Comparison of ENCODE assay signal across 8 cellular contexts in the genomic region with DNA sequence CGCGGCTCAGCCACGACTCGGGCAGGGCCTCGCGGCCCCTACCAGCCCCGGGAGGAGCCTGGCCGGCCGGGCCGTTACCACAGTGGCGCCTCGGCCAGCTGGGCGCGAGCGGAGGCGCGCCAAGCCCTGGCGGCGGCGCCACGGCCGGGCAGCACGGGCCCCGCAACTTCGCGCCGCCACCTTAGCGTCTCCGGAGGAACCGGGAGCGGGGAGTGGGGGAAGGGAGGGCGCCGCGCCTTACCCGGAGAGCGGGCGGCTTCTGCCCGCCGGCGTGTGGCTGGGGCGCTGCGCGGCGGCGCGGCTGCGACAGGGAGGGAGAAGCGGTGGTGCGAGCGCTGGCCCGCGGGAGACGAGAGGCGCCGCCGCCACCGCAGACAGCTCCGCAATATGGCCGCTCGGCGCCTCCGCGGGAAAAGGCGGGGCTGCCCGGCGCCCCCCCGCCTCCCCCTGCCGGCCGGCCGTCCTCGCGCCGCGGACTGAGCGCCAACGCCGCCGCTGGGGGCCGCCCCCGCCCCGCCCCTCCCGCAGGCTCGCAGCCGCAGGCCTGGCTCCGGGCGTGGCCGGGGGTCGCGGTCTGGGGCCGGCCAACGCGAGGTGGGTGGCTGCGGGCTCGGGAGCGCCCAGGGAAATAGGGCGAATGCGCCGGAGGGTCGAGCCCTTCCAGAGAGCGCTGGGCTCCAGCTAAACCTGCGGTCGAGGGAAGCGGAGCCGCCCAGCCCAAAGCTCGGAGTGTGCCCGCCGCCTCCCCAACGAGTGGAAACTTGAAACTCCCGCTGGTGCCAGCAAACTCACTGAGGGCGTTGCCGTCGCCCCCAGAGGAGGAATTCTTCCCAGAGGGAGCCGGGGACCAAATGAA. TPM values are rescaled to one million over a fixed set of nuclear protein-coding genes. Genes with fewer than 3 reads are reported as not detected.
A peak's percentile ranks its signal among the peaks of the same experiment; 100 is the strongest.
DNase-seq lines count a peak whose midpoint lies in the region; ATAC-seq and TF ChIP-seq lines count a peak whose summit lies in the region.

A gene (minus strand): TSS at position 389 of the 856 bp plus-strand sequence. CDS start 16,922 bp downstream, outside the sequence.

- H3K4me3 ChIP-seq in OCI-LY1 (ENCODE audit: low read depth, low read length, poor library complexity, severe bottlenecking) (peak within 1 kb of the TSS; percentile 83), esophagus (ENCODE audit: low read depth in 1 of 2, low read length in 2 of 2) (peak within 1 kb of the TSS; percentile 70 to 77)

- ATAC-seq in GM19397 (IDR thresholded peaks at IDR 0.05; ENCODE audit: unreplicated experiment) (peak; percentile 82), HG03521 (IDR thresholded peaks at IDR 0.05; ENCODE audit: unreplicated experiment) (peak; percentile 76)

- peaks cover 7% of the 10 kb centered on the region; the same call in 1 of the 2 replicates for H3K36me3 ChIP-seq in OCI-LY1 (ENCODE audit: insufficient read depth, low read length)
- H3K36me3 ChIP-seq in esophagus (ENCODE audit: control insufficient read depth in 2 of 2, insufficient read depth in 2 of 2, low read length in 1 of 2), result no peaks in the 10 kb centered on the region

- H3K9me2 ChIP-seq in OCI-LY1 (ENCODE audit: low read depth, low read length), result no peaks in the 10 kb centered on the region

- DNase-seq in COLO668 (lab: John Stamatoyannopoulos, UW; ENCODE audit: unreplicated experiment) (peak; percentile 88), mucosa of gallbladder (ENCODE audit: low spot score) (peak; percentile 60)
- peak; percentile 67 for DNase-seq in activated T-cell treated with anti-CD3 and anti-CD28 coated beads, Interleukin-2, amount 50 U/mL, for 1 hour
- peak; percentile 8 to 63 for DNase-seq in stimulated activated CD8-positive, alpha-beta memory T cell treated with anti-CD3 and anti-CD28 coated beads, Interleukin-7, amount 100 ng/mL, for 4 hours (ENCODE audit: low read depth in 2 of 2)

- H3K9ac ChIP-seq in OCI-LY1 (ENCODE audit: low read length), result peak within 1 kb of the TSS; percentile 84

- peaks cover 4% of the 10 kb centered on the region; the same call in 1 of the 2 replicates for H3F3A ChIP-seq in OCI-LY1 (ENCODE audit: insufficient read depth, low read length)

- H4K20me1 ChIP-seq in OCI-LY1 (ENCODE audit: insufficient read depth, low read length), result peaks cover 4% of the 10 kb centered on the region; the same call in 1 of the 2 replicates

- H3K27ac ChIP-seq in OCI-LY1 (ENCODE audit: low read depth, low read length, poor library complexity, severe bottlenecking), result no peak within 1 kb of the TSS
- H3K27ac ChIP-seq in esophagus (ENCODE audit: low read depth in 2 of 2, low read length in 1 of 2), result peak within 1 kb of the TSS; percentile 87

- H2AFZ ChIP-seq in OCI-LY1 (ENCODE audit: low read length), result peak within 1 kb of the TSS; percentile 15

- peaks cover 38% of the 10 kb centered on the region for H3K4me1 ChIP-seq in OCI-LY1 (ENCODE audit: insufficient read depth, low read length, severe bottlenecking)
- peaks cover 0 to 2% of the 10 kb centered on the region in 2 donors for H3K4me1 ChIP-seq in esophagus (ENCODE audit: control insufficient read depth in 2 of 2, insufficient read depth in 2 of 2, low read length in 1 of 2)

- H3K79me2 ChIP-seq in OCI-LY1 (ENCODE audit: insufficient read depth, low read length), result peaks cover 37% of the 10 kb centered on the region

- H3K9me3 ChIP-seq in OCI-LY1 (ENCODE audit: low read length) (no peaks in the 10 kb centered on the region), esophagus (ENCODE audit: control insufficient read depth in 2 of 2, insufficient read depth in 1 of 2, low read depth in 1 of 2, low read length in 1 of 2) (no peaks in the 10 kb centered on the region)

- peaks cover 4% of the 10 kb centered on the region; the same call in 1 of the 2 replicates for H3K27me3 ChIP-seq in OCI-LY1 (ENCODE audit: insufficient read depth, low read length)
- H3K27me3 ChIP-seq in esophagus (ENCODE audit: control insufficient read depth in 1 of 2, insufficient read depth in 2 of 2, low read length in 2 of 2), result no peaks in the 10 kb centered on the region

- WGBS in esophagus, 2 donors, result 0 to 1% methylated on average over 63 to 113 of the region's 113 CpGs

- H3K4me2 ChIP-seq in OCI-LY1 (ENCODE audit: low read length), result peak within 1 kb of the TSS; percentile 83

- no peak for TF ChIP-seq CTCF in OCI-LY1 (IDR thresholded peaks at IDR 0.05; ENCODE audit: low read length)

RNA-seq across cellular contexts. Expression of the gene that starts here (rescaled TPM):
- 10 to 100 TPM; 14.4 to 15.9 TPM for polyA plus RNA-seq in esophagus
- 83.6 TPM for total RNA-seq in mucosa of gallbladder

Comparison
In these comparisons a context has a peak if more than half of its experiments do, and no peak if none do; other contexts are left out.
1. DNase-seq: peak in every context shown above with its lines; median percentile 88 in COLO668; 67 in activated T-cell treated with anti-CD3 and anti-CD28 coated beads, Interleukin-2, amount 50 U/mL, for 1 hour; 60 in mucosa of gallbladder; 36 in stimulated activated CD8-positive, alpha-beta memory T cell treated with anti-CD3 and anti-CD28 coated beads, Interleukin-7, amount 100 ng/mL, for 4 hours.